Comparison of ENCODE assay signal across 24 cellular contexts in genomic region chr12:1297639-1298038, GRCh38.
A peak's percentile ranks its signal among the peaks of the same experiment; 100 is the strongest.
DNase-seq lines count a peak whose midpoint lies in the region; ATAC-seq, FAIRE-seq and TF ChIP-seq lines count a peak whose summit lies in the region.
"Had no signal": no experiment of that assay in that cellular context is flagged by ENCODE, and none has a peak within 500 bp of the region (broad histone marks: within the 10 kb centered on the region; RNA-seq: fewer than 3 reads in every experiment).

No MANE protein-coding gene starts in this region.

- POLR2A ChIA-PET in HepG2 (lab: Yijun Ruan, JAX), result no interaction called here

- no peak for TF ChIP-seq POLR2A in HepG2 (IDR thresholded peaks at IDR 0.05; ENCODE audit: insufficient read depth in 1 of 2, low read depth in 2 of 2, low read length in 2 of 2)
- TF ChIP-seq POLR2A in right lobe of liver (IDR thresholded peaks at IDR 0.05), result no peak

- H3K4me1 ChIP-seq in HepG2 (ENCODE audit: insufficient read depth, low read length), result no peaks in the 10 kb centered on the region
- no peaks in the 10 kb centered on the region for H3K4me1 ChIP-seq in right lobe of liver
- H3K4me1 ChIP-seq in SJCRH30, result no peaks in the 10 kb centered on the region
- H3K4me1 ChIP-seq: SJSA1 had no signal

- H3K27me3 ChIP-seq in HepG2 (ENCODE audit: control insufficient read depth in 1 of 2, insufficient read depth in 2 of 2, low read length in 2 of 2) (no peaks in the 10 kb centered on the region), right lobe of liver (no peaks in the 10 kb centered on the region), brain microvascular endothelial cell (replicated peaks) (no peaks in the 10 kb centered on the region), SJCRH30 (no peaks in the 10 kb centered on the region)
- H3K27me3 ChIP-seq: SJSA1 had no signal

- H2AFZ ChIP-seq in HepG2 (ENCODE audit: low read length), result no peak overlapping the region
- H2AFZ ChIP-seq: PC-9 had no signal

- no peak for DNase-seq in HepG2 (ENCODE audit: low spot score)
- DNase-seq in right lobe of liver, result no peak
- DNase-seq in brain microvascular endothelial cell, result peak; percentile 18
- DNase-seq in nephron progenitor cell, result no peak
- DNase-seq in endothelial cell (ENCODE audit: low spot score), result no peak
- DNase-seq in SJCRH30, result no peak
- no peak for DNase-seq in activated effector memory CD4-positive, alpha-beta T cell treated with anti-CD3 and anti-CD28 coated beads, Interleukin-2, amount 50 U/mL, for 16 hours
- DNase-seq: ACHN; Calu3; DMS79 treated with DMSO at 0.1 percent for 48 hours; H7; MM.1S; NCI-H2029; NCI-H446 treated with DMSO at 0.1 percent for 48 hours; NCI-H526; NCI-H82; NK-92 treated with Interleukin-12 subunit alpha and Interleukin-12 subunit beta, amount 100 ng/mL, for 24 hours; PC-9 had no signal

- H3K27ac ChIP-seq in HepG2 (ENCODE audit: extremely low read length, insufficient read depth, low read length) (no peak overlapping the region), right lobe of liver (no peak overlapping the region), brain microvascular endothelial cell (no peak overlapping the region), SJCRH30 (no peak overlapping the region)
- H3K27ac ChIP-seq: 22Rv1, KMS-11, PC-9, SJSA1 had no signal

- H3K36me3 Mint-ChIP-seq in nephron progenitor cell (ENCODE audit: low read depth) (peaks cover 81% of the 10 kb centered on the region), endothelial cell (ENCODE audit: low read depth, unreplicated experiment) (peaks cover 28% of the 10 kb centered on the region)

- no peaks in the 10 kb centered on the region for H3K9me3 ChIP-seq in HepG2 (ENCODE audit: low read length)
- no peaks in the 10 kb centered on the region for H3K9me3 ChIP-seq in right lobe of liver
- H3K9me3 ChIP-seq in SJCRH30 (replicated peaks), result 0 out of 2 replicates have a peak, but pooled peaks cover 3% of the 10 kb centered on the region

- H3K27ac Mint-ChIP-seq in nephron progenitor cell, result peak overlapping the region; percentile 11
- no peak overlapping the region for H3K27ac Mint-ChIP-seq in endothelial cell (ENCODE audit: unreplicated experiment)

- 97% methylated on average over 2 of the region's 2 CpGs for WGBS in HepG2 (ENCODE audit: low lambda C conversion rate)
- 100% methylated on average over 2 of the region's 2 CpGs for WGBS in right lobe of liver (ENCODE audit: insufficient coverage, low coverage, low lambda C conversion rate, missing lambda C conversion rate)

- H3K9me3 Mint-ChIP-seq in nephron progenitor cell (peaks cover 38% of the 10 kb centered on the region), endothelial cell (ENCODE audit: unreplicated experiment) (no peaks in the 10 kb centered on the region)

- H3K4me2 ChIP-seq in HepG2 (ENCODE audit: low read depth, low read length), result no peak overlapping the region
- H3K4me2 ChIP-seq: KMS-11, PC-9 had no signal

- no peaks in the 10 kb centered on the region for H3K79me2 ChIP-seq in HepG2 (ENCODE audit: insufficient read depth, low read length)

- no peak overlapping the region for H3K4me3 ChIP-seq in HepG2 (replicated peaks in 1 of 3; ENCODE audit: insufficient read depth in 1 of 3, low read depth in 2 of 3, low read length in 3 of 3)
- no peak overlapping the region for H3K4me3 ChIP-seq in right lobe of liver
- no peak overlapping the region for H3K4me3 ChIP-seq in brain microvascular endothelial cell (ENCODE audit: low read depth, low read length)
- H3K4me3 ChIP-seq in SJCRH30, result no peak overlapping the region
- H3K4me3 ChIP-seq: PC-9, SJSA1 had no signal

- TF ChIP-seq RAD21 in HepG2 (CRISPR knock-in tag; IDR thresholded peaks at IDR 0.05), result no peak

- CTCF ChIA-PET in HepG2 (lab: Yijun Ruan, JAX; ENCODE audit: low intra/inter-chr PET ratio, low total read pairs), result no interaction called here

- no peak overlapping the region for H3K4me3 Mint-ChIP-seq in nephron progenitor cell
- no peak overlapping the region for H3K4me3 Mint-ChIP-seq in endothelial cell (ENCODE audit: unreplicated experiment)

- H4K20me1 ChIP-seq in HepG2 (ENCODE audit: insufficient read depth, low read length), result no peaks in the 10 kb centered on the region

- TF ChIP-seq CTCF in HepG2 (CRISPR knock-in tag; IDR thresholded peaks at IDR 0.05) (no peak), right lobe of liver (IDR thresholded peaks at IDR 0.05) (no peak), brain microvascular endothelial cell (IDR thresholded peaks at IDR 0.05; ENCODE audit: low read depth, low read length, missing control alignments) (no peak), nephron progenitor cell (IDR thresholded peaks at IDR 0.05) (no peak), endothelial cell (IDR thresholded peaks at IDR 0.05; ENCODE audit: unreplicated experiment) (no peak)

- no peak for FAIRE-seq in HepG2 (lab: Jason Lieb, UNC)
- FAIRE-seq: GM18507, HTR-8/SVneo had no signal

- BruUV-seq in HepG2 (replicated peaks; lab: Mats Ljungman, UMichigan), result no TSS peak

- H3K27me3 Mint-ChIP-seq in nephron progenitor cell (ENCODE audit: low read depth, poor library complexity), result no peaks in the 10 kb centered on the region
- H3K27me3 Mint-ChIP-seq in endothelial cell (ENCODE audit: unreplicated experiment), result peaks cover 2% of the 10 kb centered on the region

- intact Hi-C loops in HepG2 (cut with micrococcal nuclease; ENCODE audit: unreplicated experiment) (no loop called here), right lobe of liver (cut with DNase I) (no loop called here)

- H3K9ac ChIP-seq in HepG2 (ENCODE audit: insufficient read depth, low read depth, low read length), result no peak overlapping the region
- H3K9ac ChIP-seq: KMS-11 had no signal

- H3K36me3 ChIP-seq in HepG2 (replicated peaks in 1 of 2; ENCODE audit: control insufficient read depth in 1 of 2, insufficient read depth in 2 of 2, low read length in 2 of 2), result no peaks in the 10 kb centered on the region
- H3K36me3 ChIP-seq in right lobe of liver, result no peaks in the 10 kb centered on the region
- H3K36me3 ChIP-seq in brain microvascular endothelial cell (replicated peaks), result no peaks in the 10 kb centered on the region
- peaks cover 19% of the 10 kb centered on the region for H3K36me3 ChIP-seq in SJCRH30

- ATAC-seq in HepG2 (no peak), right lobe of liver (no peak)
- ATAC-seq: Right ventricle myocardium inferior had no signal

- TF ChIP-seq EP300 in HepG2 (IDR thresholded peaks at IDR 0.05; ENCODE audit: low read depth in 2 of 2, low read length in 2 of 2), result no peak
- no peak for TF ChIP-seq EP300 in HepG2 (CRISPR knock-in tag; IDR thresholded peaks at IDR 0.05; ENCODE audit: borderline replicate concordance)

- H3K4me1 Mint-ChIP-seq in nephron progenitor cell (no peaks in the 10 kb centered on the region), endothelial cell (ENCODE audit: unreplicated experiment) (no peaks in the 10 kb centered on the region)

- in situ Hi-C loops in HepG2 (cut with HindIII; ENCODE audit: extremely low pct_ligation_motif_present, low pct_unique_long_range_greater_than_20kb) (no loop called here), brain microvascular endothelial cell (cut with HindIII; ENCODE audit: low pct_ligation_motif_present, low sequenced_read_pairs) (no loop called here)

TF ChIP-seq in HepG2, 621 proteins besides CTCF, POLR2A, EP300 and RAD21:
- TF ChIP-seq MAFF (IDR thresholded peaks at IDR 0.05; ENCODE audit: low read depth, low read length), result peak; percentile 65; the same call in 1 of the 2 replicates
- peak; percentile 52 to 63; a peak in 3 of 4 replicates for TF ChIP-seq MAFK (conservative IDR thresholded peaks at IDR 0.05 in 1 of 2, IDR thresholded peaks at IDR 0.05 in 1 of 2; ENCODE audit: low read length in 2 of 2)
- no peak for TF ChIP-seq MXD3 (CRISPR knock-in tag; IDR thresholded peaks at IDR 0.05)
